In genomic region chr2:88184762-88185161, GRCh38 we compare ENCODE assay signal across 31 cellular contexts. TPM values are rescaled to one million over a fixed set of nuclear protein-coding genes. Genes with fewer than 3 reads are reported as not detected.
"Had no signal": no experiment of that assay in that cellular context is flagged by ENCODE, and none has a peak within 500 bp of the region (broad histone marks: within the 10 kb centered on the region; RNA-seq: fewer than 3 reads in every experiment).

No MANE protein-coding gene starts in this region.

- H3K4me3 Mint-ChIP-seq: activated CD4-positive, alpha-beta T cell treated with anti-CD3 and anti-CD28 coated beads, Interleukin-2, amount 10 ng/mL, durations not matched to agents 7 days and 5 days; activated T-cell treated with anti-CD3 and anti-CD28 coated beads, Interleukin-2, amount 50 U/mL, for 4 hours; immature natural killer cell; natural killer cell treated with Interleukin-12 subunit alpha and Interleukin-12 subunit beta and Interleukin-15 and Interleukin-18, amount 100 ng/mL, for 72 hours; stimulated activated naive B cell treated with anti-CD40 and anti-IgM and Interleukin-4, amounts not matched to agents 10 μg/mL and 1 μg/mL and 100 μg/mL, for 72 hours had no signal

- DNase-seq: activated CD4-positive, alpha-beta T cell treated with anti-CD3 and anti-CD28 coated beads, Interleukin-2, amount 10 ng/mL, durations not matched to agents 7 days and 5 days; activated CD4-positive, CD25-positive, alpha-beta regulatory T cell treated with anti-CD3 and anti-CD28 coated beads, Interleukin-2, amount 50 U/mL, for 72 hours; activated CD8-positive, alpha-beta memory T cell treated with anti-CD3 and anti-CD28 coated beads, Interleukin-2, amount 50 U/mL, for 48 hours; activated naive CD4-positive, alpha-beta T cell treated with Interleukin-2 at 50 U/mL for 16 hours; activated T-cell treated with anti-CD3 and anti-CD28 coated beads, Interleukin-2, amount 50 U/mL, for 4 hours; aorta; brain microvascular endothelial cell; caudate nucleus; effector memory CD4-positive, alpha-beta T cell; foreskin melanocyte; immature natural killer cell; kidney glomerular epithelial cell; left ventricle myocardium inferior; mammary epithelial cell; midbrain; retina; sigmoid colon; stimulated activated CD4-positive, alpha-beta T cell treated with anti-CD3 and anti-CD28 coated beads, Interleukin-15, amount 100 ng/mL, for 24 hours; stimulated activated naive B cell treated with anti-CD40 and anti-IgM and Interleukin-4, amounts not matched to agents 10 μg/mL and 1 μg/mL and 100 μg/mL, for 72 hours; T1000; testis; trophoblast cell had no signal

- H3K36me3 Mint-ChIP-seq: immature natural killer cell had no signal

- H3K27ac ChIP-seq: brain microvascular endothelial cell, left ventricle myocardium inferior, sigmoid colon, testis, vagina, VCaP had no signal

- H3K36me3 ChIP-seq: brain microvascular endothelial cell had no signal

- H3K4me3 ChIP-seq: left ventricle myocardium inferior, sigmoid colon, smooth muscle cell, testis, vagina had no signal

- H3K9me3 Mint-ChIP-seq: activated CD4-positive, alpha-beta T cell treated with anti-CD3 and anti-CD28 coated beads, Interleukin-2, amount 10 ng/mL, durations not matched to agents 7 days and 5 days; activated T-cell treated with anti-CD3 and anti-CD28 coated beads, Interleukin-2, amount 50 U/mL, for 4 hours; activated T-helper 2 cell treated with anti-CD3 and anti-CD28 coated beads, Interferon-gamma antibody, Interleukin-2, Interleukin-4, amounts not matched to agents 10 μg/mL and 5 μg/mL and 100 μg/mL, durations not matched to agents 14 hours and 24 hours and 36 hours; stimulated activated naive B cell treated with anti-CD40 and anti-IgM and Interleukin-4, amounts not matched to agents 10 μg/mL and 1 μg/mL and 100 μg/mL, for 72 hours had no signal

- H3K4me1 ChIP-seq: left ventricle myocardium inferior, testis had no signal

- H3K27me3 Mint-ChIP-seq: activated CD4-positive, alpha-beta T cell treated with anti-CD3 and anti-CD28 coated beads, Interleukin-2, amount 10 ng/mL, durations not matched to agents 7 days and 5 days had no signal

- H3K9me3 ChIP-seq: left ventricle myocardium inferior, sigmoid colon, testis, vagina had no signal

- H3K27ac Mint-ChIP-seq: activated CD4-positive, alpha-beta T cell treated with anti-CD3 and anti-CD28 coated beads, Interleukin-2, amount 10 ng/mL, durations not matched to agents 7 days and 5 days; activated T-helper 2 cell treated with anti-CD3 and anti-CD28 coated beads, Interferon-gamma antibody, Interleukin-2, Interleukin-4, amounts not matched to agents 10 μg/mL and 5 μg/mL and 100 μg/mL, durations not matched to agents 14 hours and 24 hours and 36 hours; progenitor cell of endocrine pancreas; stimulated activated naive B cell treated with anti-CD40 and anti-IgM and Interleukin-4, amounts not matched to agents 10 μg/mL and 1 μg/mL and 100 μg/mL, for 72 hours had no signal

- ATAC-seq: activated T-cell treated with anti-CD3 and anti-CD28 coated beads, Interleukin-2, amount 50 U/mL, for 4 hours; natural killer cell treated with Interleukin-12 subunit alpha and Interleukin-12 subunit beta and Interleukin-15 and Interleukin-18, amount 100 ng/mL, for 72 hours; stimulated activated naive B cell treated with anti-CD40 and anti-IgM and Interleukin-4, amounts not matched to agents 10 μg/mL and 1 μg/mL and 100 μg/mL, for 72 hours had no signal

- H3K4me2 ChIP-seq: smooth muscle cell had no signal

- H3K27me3 ChIP-seq: brain microvascular endothelial cell, sigmoid colon, testis, vagina had no signal

RNA-seq across cellular contexts. Expression of gene FABP1, which starts 56.9 kb away (rescaled TPM):
- total RNA-seq: activated CD4-positive, alpha-beta T cell treated with anti-CD3 and anti-CD28 coated beads, Interleukin-2, amount 10 ng/mL, durations not matched to agents 7 days and 5 days; activated T-helper 2 cell treated with anti-CD3 and anti-CD28 coated beads, Interferon-gamma antibody, Interleukin-2, Interleukin-4, amounts not matched to agents 10 μg/mL and 5 μg/mL and 100 μg/mL, durations not matched to agents 14 hours and 24 hours and 36 hours; aorta; dermis microvascular lymphatic vessel endothelial cell; left ventricle myocardium inferior; mammary epithelial cell; natural killer cell treated with Interleukin-12 subunit alpha and Interleukin-12 subunit beta and Interleukin-15 and Interleukin-18, amount 100 ng/mL, for 72 hours; osteocyte; smooth muscle cell; T-helper 1 cell treated with Interleukin-12 subunit alpha and Interleukin-12 subunit beta and Interleukin-4 antibody, amounts not matched to agents 30 ng/mL and 1 ng/mL, for 36 hours; vagina had no signal
- polyA plus RNA-seq: immature natural killer cell, mammary epithelial cell had no signal
